21 cellular contexts compared by ENCODE assay signal in the genomic region with DNA sequence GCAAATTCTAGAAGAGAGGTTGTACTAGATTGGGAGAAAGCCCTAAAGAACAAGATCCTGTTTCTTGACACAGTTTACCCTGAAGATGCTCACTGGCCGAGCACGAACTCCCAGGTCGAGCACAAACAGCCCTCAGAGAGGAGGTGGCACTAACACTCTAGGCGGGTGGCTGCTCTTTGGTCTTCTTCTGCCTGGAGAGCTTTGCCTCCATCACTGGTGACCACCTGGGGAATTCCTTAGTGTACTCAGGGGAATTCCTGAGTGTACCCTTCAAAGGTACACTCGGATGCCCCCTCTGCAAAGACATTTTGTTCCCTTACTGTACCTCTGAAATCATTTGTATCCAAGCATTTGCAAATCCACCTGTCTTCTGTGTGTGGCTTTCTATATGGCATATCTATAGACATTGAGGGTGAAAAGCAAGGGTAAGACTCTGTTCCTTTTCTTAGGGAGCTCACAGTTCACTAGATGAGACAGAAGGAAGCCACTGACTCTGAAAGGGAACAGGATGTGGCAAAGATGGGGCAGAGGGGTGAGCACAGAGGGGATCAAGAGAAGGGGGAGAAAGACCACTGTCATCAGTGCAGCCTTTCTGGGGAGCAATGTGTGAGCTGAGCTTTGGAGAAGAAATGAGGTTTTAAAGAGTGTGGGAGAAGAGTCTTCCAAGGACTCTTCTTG.
"Had no signal": no experiment of that assay in that cellular context is flagged by ENCODE, and none has a peak within 500 bp of the region (broad histone marks: within the 10 kb centered on the region; RNA-seq: fewer than 3 reads in every experiment).

No MANE protein-coding gene starts in this region.

- H3K4me3 Mint-ChIP-seq: effector memory CD8-positive, alpha-beta T cell; immature natural killer cell; memory B cell; stimulated activated naive B cell treated with anti-CD40 and anti-IgM and Interleukin-4, amounts not matched to agents 10 μg/mL and 1 μg/mL and 100 μg/mL, for 72 hours had no signal

- ATAC-seq: effector memory CD8-positive, alpha-beta T cell; heart right ventricle had no signal

- H3K36me3 ChIP-seq: cardiac muscle cell, esophagus squamous epithelium, heart right ventricle, spleen, tibial nerve, uterus, WERI-Rb-1 had no signal

- H3K4me1 Mint-ChIP-seq: memory B cell had no signal

- H3K27ac ChIP-seq: cardiac muscle cell, esophagus squamous epithelium, heart right ventricle, spleen, tibial nerve, uterus, WERI-Rb-1 had no signal

- H3K9me3 Mint-ChIP-seq: effector memory CD8-positive, alpha-beta T cell; memory B cell; stimulated activated naive B cell treated with anti-CD40 and anti-IgM and Interleukin-4, amounts not matched to agents 10 μg/mL and 1 μg/mL and 100 μg/mL, for 72 hours had no signal

- H3K9me3 ChIP-seq: esophagus squamous epithelium, heart right ventricle, spleen, tibial nerve, uterus had no signal

- H3K4me3 ChIP-seq: cardiac muscle cell, esophagus squamous epithelium, heart right ventricle, spleen, tibial nerve, uterus had no signal

- H3K36me3 Mint-ChIP-seq: memory B cell; stimulated activated naive B cell treated with anti-CD40 and anti-IgM and Interleukin-4, amounts not matched to agents 10 μg/mL and 1 μg/mL and 100 μg/mL, for 72 hours had no signal

- H3K4me1 ChIP-seq: esophagus squamous epithelium, heart right ventricle, spleen, tibial nerve, uterus had no signal

- DNase-seq: activated CD4-positive, alpha-beta T cell treated with anti-CD3 and anti-CD28 coated beads for 1 hour; activated CD4-positive, alpha-beta T cell treated with anti-CD3 and anti-CD28 coated beads, Interleukin-2, amount 50 U/mL, for 4 hours; activated effector memory CD4-positive, alpha-beta T cell treated with Interleukin-2 at 50 U/mL for 16 hours; activated naive CD4-positive, alpha-beta T cell treated with anti-CD3 and anti-CD28 coated beads, Interleukin-2, amount 50 U/mL, for 16 hours; activated T-cell treated with anti-CD3 and anti-CD28 coated beads, Interleukin-2, amount 50 U/mL, for 1 hour; amniotic stem cell; effector memory CD8-positive, alpha-beta T cell; esophagus squamous epithelium; heart right ventricle; immature natural killer cell; occipital lobe; retina; spleen; stimulated activated CD4-positive, alpha-beta T cell treated with anti-CD3 and anti-CD28 coated beads, Interleukin-4, amount 100 ng/mL, for 4 hours; stimulated activated naive B cell treated with anti-CD40 and anti-IgM and Interleukin-4, amounts not matched to agents 10 μg/mL and 1 μg/mL and 100 μg/mL, for 72 hours; substantia nigra; uterus; WERI-Rb-1 had no signal

- H3K27ac Mint-ChIP-seq: effector memory CD8-positive, alpha-beta T cell; immature natural killer cell; memory B cell; stimulated activated naive B cell treated with anti-CD40 and anti-IgM and Interleukin-4, amounts not matched to agents 10 μg/mL and 1 μg/mL and 100 μg/mL, for 72 hours had no signal

- H3K27me3 ChIP-seq: tibial nerve, uterus had no signal
